Comparison of ENCODE assay signal across 10 cellular contexts in the genomic region with DNA sequence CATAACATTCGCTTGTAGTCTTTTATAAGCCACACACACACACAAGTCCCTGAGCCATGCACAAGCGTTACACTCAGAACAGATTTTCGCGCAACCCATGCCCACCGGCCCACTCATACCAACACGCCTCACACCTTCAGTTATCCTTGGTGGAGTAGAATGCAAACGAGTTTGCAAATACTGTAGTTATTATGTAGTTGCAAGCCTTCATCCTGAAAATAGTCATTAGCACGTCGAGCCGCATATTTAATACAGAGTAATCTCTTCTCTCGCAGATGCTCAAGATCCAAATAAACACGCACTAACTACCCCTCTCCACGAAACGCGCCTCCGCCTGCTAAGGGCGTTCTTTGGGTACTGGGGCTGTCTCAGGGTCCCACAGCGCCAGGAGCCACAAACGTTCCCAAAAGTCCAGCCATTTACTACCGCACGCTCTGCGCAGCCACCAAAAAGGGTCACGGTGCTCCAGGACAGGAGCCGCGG. TPM values are rescaled to one million over a fixed set of nuclear protein-coding genes. Genes with fewer than 3 reads are reported as not detected.
DNase-seq lines count a peak whose midpoint lies in the region; ATAC-seq, FAIRE-seq and TF ChIP-seq lines count a peak whose summit lies in the region.
"Had no signal": no experiment of that assay in that cellular context is flagged by ENCODE, and none has a peak within 500 bp of the region (broad histone marks: within the 10 kb centered on the region; RNA-seq: fewer than 3 reads in every experiment).

No MANE protein-coding gene starts in this region.

- RAD21 ChIA-PET in GM12878 (lab: Charles Lee; ENCODE audit: unreplicated experiment): no interaction called here

- FAIRE-seq in GM12878 (lab: Jason Lieb, UNC): no peak
- FAIRE-seq: kidney had no signal

- peak overlapping the region in 1 of 9 donors; percentile 63 for H3K27ac Mint-ChIP-seq in naive thymus-derived CD4-positive, alpha-beta T cell

- H3K4me2 ChIP-seq in GM12878 (ENCODE audit: control insufficient read depth, insufficient read depth): 0 out of 2 replicates have a peak overlapping the region, but pooled peaks have one; percentile 50

- no peak for TF ChIP-seq RAD21 in GM12878 (IDR thresholded peaks at IDR 0.05; ENCODE audit: insufficient read depth, low read depth, low read length)

- H3K9me3 Mint-ChIP-seq in naive thymus-derived CD4-positive, alpha-beta T cell: peaks cover 0 to 4% (median 0%) of the 10 kb centered on the region in 11 donors

- H3K4me1 ChIP-seq in cardiac muscle cell (ENCODE audit: low read depth) (peaks cover 13% of the 10 kb centered on the region), GM12878 (ENCODE audit: control insufficient read depth, insufficient read depth, low read length) (no peaks in the 10 kb centered on the region; the same call in 1 of the 2 replicates), transverse colon (peaks cover 0 to 47% (median 32%) of the 10 kb centered on the region in 4 donors)
- H3K4me1 ChIP-seq in naive thymus-derived CD4-positive, alpha-beta T cell (ENCODE audit: control insufficient read depth in 2 of 2, insufficient read depth in 2 of 2, low read length in 2 of 2): peaks cover 0 to 10% of the 10 kb centered on the region in 2 donors

- H3K9ac ChIP-seq in GM12878 (ENCODE audit: control insufficient read depth, insufficient read depth, low read length): no peak overlapping the region

- 31% methylated on average over 25 of the region's 25 CpGs for WGBS in GM12878 (ENCODE audit: insufficient coverage, insufficient replicate concordance, low lambda C conversion rate, missing lambda C conversion rate)
- WGBS in transverse colon (ENCODE audit: low coverage in 1 of 2), 2 donors: 12 to 17% methylated on average over 2 to 25 of the region's 25 CpGs

- peak overlapping the region; percentile 20 for H3K4me3 ChIP-seq in cardiac muscle cell
- no peak overlapping the region for H3K4me3 ChIP-seq in GM12878
- no peak overlapping the region for H3K4me3 ChIP-seq in naive thymus-derived CD4-positive, alpha-beta T cell (ENCODE audit: low read length)
- peak overlapping the region; percentile 46 to 55 (median 49) for H3K4me3 ChIP-seq in transverse colon

- SMC1A ChIA-PET in GM12878 (lab: Charles Lee; ENCODE audit: uncharacterized antibody, unreplicated experiment): no interaction called here

- BruUV-seq in GM12878 (replicated peaks; lab: Mats Ljungman, UMichigan): no TSS peak

- POLR2A ChIA-PET in GM12878 (lab: Charles Lee): no interaction called here
- POLR2A ChIA-PET in naive thymus-derived CD4-positive, alpha-beta T cell (lab: Charles Lee): no interaction called here

- CTCF ChIA-PET in GM12878 (lab: Yijun Ruan, JAX): no interaction called here
- CTCF ChIA-PET in naive thymus-derived CD4-positive, alpha-beta T cell (lab: Charles Lee): no interaction called here

- H4K20me1 ChIP-seq in GM12878 (ENCODE audit: control insufficient read depth, insufficient read depth): no peaks in the 10 kb centered on the region

- TF ChIP-seq POLR2A in GM12878 (IDR thresholded peaks at IDR 0.05; ENCODE audit: low read depth, low read length) (no peak), transverse colon (IDR thresholded peaks at IDR 0.05) (no peak)

- no peaks in the 10 kb centered on the region for H3K9me3 ChIP-seq in cardiac muscle cell (ENCODE audit: low read depth)
- peaks cover 3% of the 10 kb centered on the region; the same call in 2 of the 3 replicates for H3K9me3 ChIP-seq in GM12878 (replicated peaks; ENCODE audit: control insufficient read depth, insufficient read depth, low read length)
- H3K9me3 ChIP-seq in naive thymus-derived CD4-positive, alpha-beta T cell (ENCODE audit: control insufficient read depth in 2 of 3, low read length in 3 of 3): no peaks in the 10 kb centered on the region
- no peaks in the 10 kb centered on the region for H3K9me3 ChIP-seq in transverse colon

- no peak for DNase-seq in cardiac muscle cell (ENCODE audit: low read depth in 1 of 2, low spot score in 1 of 2)
- DNase-seq in left cardiac atrium: no peak
- DNase-seq in GM12878 (ENCODE audit: low read depth, low spot score): no peak
- DNase-seq in naive thymus-derived CD4-positive, alpha-beta T cell: no peak
- DNase-seq in transverse colon: no peak
- DNase-seq in NCI-H146 (lab: John Stamatoyannopoulos, UW): no peak
- DNase-seq: kidney had no signal

- ATAC-seq in left cardiac atrium (no peak), GM12878 (no peak), GM18861 (IDR thresholded peaks at IDR 0.05; ENCODE audit: unreplicated experiment) (no peak), HG02852 (IDR thresholded peaks at IDR 0.05; ENCODE audit: unreplicated experiment) (no peak)
- no peak for ATAC-seq in naive thymus-derived CD4-positive, alpha-beta T cell

- H3K79me2 ChIP-seq in GM12878 (ENCODE audit: control insufficient read depth, insufficient read depth, low read length): no peaks in the 10 kb centered on the region

- H3K4me3 Mint-ChIP-seq in naive thymus-derived CD4-positive, alpha-beta T cell: peak overlapping the region in 9 of 10 donors; percentile 23 to 65 (median 56)

- no peak for TF ChIP-seq CTCF in cardiac muscle cell (IDR thresholded peaks at IDR 0.05; ENCODE audit: low read depth, low read length)
- no peak for TF ChIP-seq CTCF in GM12878 (IDR thresholded peaks at IDR 0.05 in 2 of 3, conservative IDR thresholded peaks at IDR 0.05 in 1 of 3; ENCODE audit: control insufficient read depth in 2 of 3, extremely low read depth in 1 of 3, insufficient read depth in 1 of 3, low read depth in 3 of 3, low read length in 3 of 3)
- TF ChIP-seq CTCF in transverse colon (IDR thresholded peaks at IDR 0.05): no peak

- H3K36me3 ChIP-seq in cardiac muscle cell (no peaks in the 10 kb centered on the region), GM12878 (ENCODE audit: control insufficient read depth in 2 of 2, insufficient read depth in 2 of 2, low read length in 1 of 2) (no peaks in the 10 kb centered on the region), transverse colon (no peaks in the 10 kb centered on the region)
- no peaks in the 10 kb centered on the region for H3K36me3 ChIP-seq in naive thymus-derived CD4-positive, alpha-beta T cell (ENCODE audit: control insufficient read depth in 2 of 3, insufficient read depth in 3 of 3, low read length in 3 of 3)

- TF ChIP-seq EP300 in GM12878 (IDR thresholded peaks at IDR 0.05; ENCODE audit: borderline replicate concordance in 1 of 2, control insufficient read depth in 1 of 2, low read depth in 2 of 2, low read length in 2 of 2): no peak
- no peak for TF ChIP-seq EP300 in transverse colon (IDR thresholded peaks at IDR 0.05; ENCODE audit: low read depth)

- H3K27ac ChIP-seq in cardiac muscle cell: no peak overlapping the region
- H3K27ac ChIP-seq in GM12878 (ENCODE audit: control insufficient read depth, insufficient read depth): no peak overlapping the region
- H3K27ac ChIP-seq in naive thymus-derived CD4-positive, alpha-beta T cell (ENCODE audit: low read depth, low read length): no peak overlapping the region
- peak overlapping the region; percentile 86 to 94 (median 90) for H3K27ac ChIP-seq in transverse colon
- H3K27ac ChIP-seq: C4-2B had no signal

- H3K27me3 ChIP-seq in cardiac muscle cell (peaks cover 100% of the 10 kb centered on the region), GM12878 (replicated peaks in 1 of 2; ENCODE audit: control insufficient read depth in 2 of 2, insufficient read depth in 2 of 2, low read length in 1 of 2) (peaks cover 31 to 41% of the 10 kb centered on the region in 2 experiments), transverse colon (peaks cover 100% of the 10 kb centered on the region)
- peaks cover 5 to 24% of the 10 kb centered on the region in 2 donors for H3K27me3 ChIP-seq in naive thymus-derived CD4-positive, alpha-beta T cell (ENCODE audit: control insufficient read depth in 2 of 2, insufficient read depth in 2 of 2, low read length in 2 of 2)

- peaks cover 0 to 6% (median 4%) of the 10 kb centered on the region in 5 donors for H3K36me3 Mint-ChIP-seq in naive thymus-derived CD4-positive, alpha-beta T cell

- in situ Hi-C loops in GM12878 (cut with MboI): no loop called here
- in situ Hi-C loops in transverse colon (cut with MboI; ENCODE audit: low pct_ligation_motif_present in 1 of 4, low pct_unique_long_range_greater_than_20kb in 1 of 4, low sequenced_read_pairs in 3 of 4): no loop called here

- peaks cover 70 to 94% (median 85%) of the 10 kb centered on the region in 5 donors for H3K27me3 Mint-ChIP-seq in naive thymus-derived CD4-positive, alpha-beta T cell

- H3K4me1 Mint-ChIP-seq in naive thymus-derived CD4-positive, alpha-beta T cell: peaks cover 25 to 52% (median 47%) of the 10 kb centered on the region in 7 donors

- intact Hi-C loops in left cardiac atrium (cut with DNase I) (no loop called here), GM12878 (cut with micrococcal nuclease; ENCODE audit: unreplicated experiment) (no loop called here), transverse colon (cut with DNase I; ENCODE audit: low total_unique reads) (no loop called here)
- intact Hi-C loops in naive thymus-derived CD4-positive, alpha-beta T cell (cut with micrococcal nuclease): loop anchor here in 1 of 2 donors (5.0 kb wide), 1 partner anchor 302 kb away; no protein-coding TSS in a partner anchor

- H2AFZ ChIP-seq in GM12878 (ENCODE audit: control insufficient read depth, low read depth, low read length): no peak overlapping the region

TF ChIP-seq in GM12878, 131 proteins besides CTCF, POLR2A, EP300 and RAD21 (continues in another document):
- no peak for TF ChIP-seq NR2C1 (IDR thresholded peaks at IDR 0.05)

RNA-seq across cellular contexts. Expression of a gene that starts 1.8 kb away (rescaled TPM):
- total RNA-seq in cardiac muscle cell (not detected in 2 replicates), left cardiac atrium (not detected), GM12878 (2014; rRNA removed) (not detected in 2 replicates), GM12878 (2014; rRNA removed; fragmentation: Illumina TruSeq; extraction: Trizol) (not detected in 2 replicates), GM12878 (2021) (not detected in 2 replicates), transverse colon (10 to 100 TPM in 2 of 4 donors, 1 to 10 TPM in 2; 7.0 to 11.1 (median 9.7) TPM)
- polyA plus RNA-seq in cardiac muscle cell (0.39 TPM in 1 of 2 replicates, not detected in the other), GM12878 (2011; rRNA removed) (not detected in 2 replicates), GM12878 (2014; fragmentation: Illumina TruSeq; extraction: Trizol) (not detected in 2 replicates), GM12878 (2014; fragmentation: Nextera tagmentation; extraction: Ambion mirVana) (not detected), GM12878 (2014; rRNA removed) (not detected in 2 replicates), GM12878 (2016; fragmentation: Nextera tagmentation; extraction: Ambion mirVana) (not detected)
- total RNA-seq in GM12878 (2013; cell fraction: nucleolus; rRNA removed): not detected in 2 replicates
- polyA plus RNA-seq in GM12878 (2011; ENCODE audit: low read depth): not detected
- polyA plus RNA-seq in GM12878 (2011; cell fraction: cytosol; rRNA removed): not detected in 2 replicates
- polyA plus RNA-seq in GM12878 (2011; cell fraction: nucleus; rRNA removed): not detected in 2 replicates
- not detected in 2 replicates for polyA plus RNA-seq in GM12878 (2012)
- polyA minus RNA-seq in GM12878 (2011; rRNA and poly(A)+ RNA removed): not detected in 2 replicates
- not detected in 2 replicates for polyA minus RNA-seq in GM12878 (2011; cell fraction: cytosol; rRNA and poly(A)+ RNA removed)
- not detected in 2 replicates for polyA minus RNA-seq in GM12878 (2011; cell fraction: nucleus; rRNA and poly(A)+ RNA removed)
- not detected for total RNA-seq in naive thymus-derived CD4-positive, alpha-beta T cell
- polyA plus RNA-seq in naive thymus-derived CD4-positive, alpha-beta T cell: not detected
- total RNA-seq: kidney had no signal

Comparison
In these comparisons a context has a peak if more than half of its experiments do, and no peak if none do; other contexts are left out.
1. H3K27ac ChIP-seq: peak in transverse colon (4 of 4); none in cardiac muscle cell (single experiment), GM12878 (single experiment) and naive thymus-derived CD4-positive, alpha-beta T cell (single experiment).
2. H3K4me3 ChIP-seq: peak in cardiac muscle cell (single experiment) and transverse colon (4 of 4); none in GM12878 (single experiment) and naive thymus-derived CD4-positive, alpha-beta T cell (single experiment).